ENCODE assay signal across 13 cellular contexts in the genomic region with DNA sequence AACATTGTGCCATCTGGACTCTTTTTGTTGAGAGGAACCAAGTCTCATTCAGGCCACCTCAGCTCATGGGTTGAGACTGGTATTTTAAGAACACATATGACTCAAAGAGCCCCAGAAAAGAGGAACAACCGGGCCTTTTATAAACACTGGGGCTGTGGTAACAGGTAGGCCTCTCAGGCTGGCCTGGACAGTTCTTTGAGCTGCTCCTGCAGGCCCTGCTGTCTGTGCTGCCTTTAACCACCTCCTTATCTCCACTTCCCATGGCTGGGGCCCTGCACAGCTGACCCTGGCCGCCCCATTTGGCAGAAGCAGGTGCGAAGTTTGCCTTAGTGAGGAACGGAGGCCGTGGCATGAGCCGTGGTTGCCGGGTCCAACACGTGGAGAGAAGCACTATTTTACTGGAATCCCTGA.
DNase-seq lines count a peak whose midpoint lies in the region; ATAC-seq, FAIRE-seq and TF ChIP-seq lines count a peak whose summit lies in the region.
"Had no signal": no experiment of that assay in that cellular context is flagged by ENCODE, and none has a peak within 500 bp of the region (broad histone marks: within the 10 kb centered on the region; RNA-seq: fewer than 3 reads in every experiment).

No MANE protein-coding gene starts in this region.

- H3K9me3 ChIP-seq in Karpas-422 (ENCODE audit: low read length), result no peaks in the 10 kb centered on the region
- H3K9me3 ChIP-seq in left lung, result no peaks in the 10 kb centered on the region
- no peaks in the 10 kb centered on the region for H3K9me3 ChIP-seq in small intestine (ENCODE audit: control insufficient read depth, low read depth)
- H3K9me3 ChIP-seq: gastrocnemius medialis, suprapubic skin had no signal

- no peaks in the 10 kb centered on the region for H4K20me1 ChIP-seq in Karpas-422 (ENCODE audit: insufficient read depth, low read depth, low read length)

- no peak overlapping the region for H3K4me3 ChIP-seq in Karpas-422 (ENCODE audit: low read length)
- no peak overlapping the region for H3K4me3 ChIP-seq in left lung
- no peak overlapping the region for H3K4me3 ChIP-seq in small intestine (ENCODE audit: low read depth in 1 of 2, low read length in 2 of 2)
- H3K4me3 ChIP-seq: gastrocnemius medialis, suprapubic skin had no signal

- no peaks in the 10 kb centered on the region for H3K4me1 ChIP-seq in Karpas-422 (ENCODE audit: low read length)
- peaks cover 6 to 20% of the 10 kb centered on the region in 2 donors for H3K4me1 ChIP-seq in left lung
- peaks cover 0 to 2% of the 10 kb centered on the region in 2 donors for H3K4me1 ChIP-seq in small intestine (ENCODE audit: control insufficient read depth in 2 of 2, insufficient read depth in 1 of 2, low read depth in 1 of 2, low read length in 1 of 2)

- no peaks in the 10 kb centered on the region for H3K36me3 ChIP-seq in Karpas-422 (ENCODE audit: insufficient read depth, low read length)
- no peaks in the 10 kb centered on the region for H3K36me3 ChIP-seq in left lung
- no peaks in the 10 kb centered on the region for H3K36me3 ChIP-seq in small intestine (ENCODE audit: control insufficient read depth in 2 of 2, insufficient read depth in 2 of 2, low read length in 2 of 2)
- H3K36me3 ChIP-seq: gastrocnemius medialis, suprapubic skin had no signal

- H3K27me3 ChIP-seq in Karpas-422 (ENCODE audit: low read length) (no peaks in the 10 kb centered on the region), left lung (no peaks in the 10 kb centered on the region), small intestine (ENCODE audit: control insufficient read depth in 2 of 2, insufficient read depth in 2 of 2, low read length in 2 of 2) (no peaks in the 10 kb centered on the region)
- H3K27me3 ChIP-seq: gastrocnemius medialis, suprapubic skin had no signal

- TF ChIP-seq CTCF in left lung (IDR thresholded peaks at IDR 0.05), result no peak

- intact Hi-C loops in left lung (cut with DNase I), result no loop called here

- H3K79me2 ChIP-seq in Karpas-422 (ENCODE audit: low read length), result no peaks in the 10 kb centered on the region

- H3K4me2 ChIP-seq in Karpas-422 (ENCODE audit: low read depth, low read length, poor library complexity, severe bottlenecking), result no peak overlapping the region

- no peak for TF ChIP-seq POLR2A in GM18505 (IDR thresholded peaks at IDR 0.05; ENCODE audit: borderline replicate concordance, extremely low read depth, insufficient read depth, insufficient read length)

- DNase-seq in Karpas-422 (peak; percentile 42), left lung (no peak), small intestine (no peak)
- DNase-seq in activated CD4-positive, alpha-beta T cell treated with anti-CD3 and anti-CD28 coated beads for 4 hours, result no peak
- DNase-seq: activated CD8-positive, alpha-beta memory T cell treated with anti-CD3 and anti-CD28 coated beads, Interleukin-2, amount 50 U/mL, for 48 hours; CD8-positive, alpha-beta T cell; gastrocnemius medialis; stimulated activated CD4-positive, alpha-beta T cell treated with anti-CD3 and anti-CD28 coated beads, Interleukin-15, amount 100 ng/mL, for 24 hours had no signal

- H3K27ac ChIP-seq in Karpas-422 (ENCODE audit: low read length) (no peak overlapping the region), left lung (no peak overlapping the region), small intestine (ENCODE audit: low read depth in 1 of 2, low read length in 1 of 2) (no peak overlapping the region)
- H3K27ac ChIP-seq: gastrocnemius medialis, suprapubic skin had no signal

- H2AFZ ChIP-seq in Karpas-422 (ENCODE audit: low read length), result no peak overlapping the region

- no peak for FAIRE-seq in small intestine (lab: Jason Lieb, UNC)

- no peak overlapping the region for H3K9ac ChIP-seq in Karpas-422 (ENCODE audit: low read length)

- ATAC-seq in GM18505 (IDR thresholded peaks at IDR 0.05; ENCODE audit: unreplicated experiment), result peak; percentile 84
- ATAC-seq in HG02588 (IDR thresholded peaks at IDR 0.05; ENCODE audit: unreplicated experiment), result peak; percentile 84
- peak; percentile 46 for ATAC-seq in left lung
- ATAC-seq in GM21360 (IDR thresholded peaks at IDR 0.05; ENCODE audit: unreplicated experiment), result no peak
- ATAC-seq in GM18520 (IDR thresholded peaks at IDR 0.05; ENCODE audit: unreplicated experiment), result no peak
- ATAC-seq: CD8-positive, alpha-beta T cell; gastrocnemius medialis had no signal

- 57 to 74% (median 67%) methylated on average over 8 of the region's 8 CpGs for WGBS in small intestine, 3 donors

- H3K9me2 ChIP-seq in Karpas-422 (replicated peaks; ENCODE audit: insufficient read depth, low read length), result no peaks in the 10 kb centered on the region

Comparison
In these comparisons a context has a peak if more than half of its experiments do, and no peak if none do; other contexts are left out.
1. ATAC-seq: peak in GM18505 (single experiment), HG02588 (single experiment) and left lung (single experiment); none in GM21360 (single experiment) and GM18520 (single experiment).